ENCODE assay signal across 24 cellular contexts in the genomic region with DNA sequence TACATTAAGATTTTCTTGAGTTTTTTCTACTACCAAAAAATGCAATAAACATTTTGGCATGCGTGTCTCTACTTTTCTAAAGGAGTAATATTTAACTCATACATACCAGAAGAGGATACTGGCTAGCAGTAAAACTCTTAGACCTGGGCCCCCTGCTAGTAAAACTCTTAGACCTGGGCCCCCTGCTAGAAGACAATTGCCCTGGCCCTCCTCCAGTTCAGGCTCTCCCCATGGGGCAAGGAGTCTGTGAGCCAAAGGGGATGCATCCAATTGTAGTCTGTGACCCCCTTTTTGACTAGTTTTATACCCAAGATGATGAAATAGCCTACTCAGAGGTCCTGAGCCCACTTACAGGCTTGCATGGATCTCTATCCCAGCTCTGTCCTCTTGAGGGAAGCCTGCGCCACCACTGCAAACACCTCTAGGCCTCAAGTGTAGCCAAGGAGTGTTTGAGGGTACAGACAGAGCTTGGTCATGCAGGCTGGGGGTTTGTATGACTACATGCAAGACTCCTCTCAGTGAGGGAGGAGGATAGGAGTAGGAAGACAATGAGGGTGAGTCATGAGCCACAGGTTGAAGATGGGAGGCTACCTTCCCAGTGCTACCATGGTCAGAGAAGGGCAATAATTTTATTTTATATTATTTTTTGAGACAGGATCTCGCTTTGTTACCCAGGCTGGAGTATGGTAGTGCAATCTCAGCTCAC. TPM values are rescaled to one million over a fixed set of nuclear protein-coding genes. Genes with fewer than 3 reads are reported as not detected.
DNase-seq lines count a peak whose midpoint lies in the region; ATAC-seq, FAIRE-seq and TF ChIP-seq lines count a peak whose summit lies in the region.
"Had no signal": no experiment of that assay in that cellular context is flagged by ENCODE, and none has a peak within 500 bp of the region (broad histone marks: within the 10 kb centered on the region; RNA-seq: fewer than 3 reads in every experiment).

No MANE protein-coding gene starts in this region.

- H4K8ac ChIP-seq in H1 (ENCODE audit: extremely low read depth, insufficient read depth, low read length) (no peak overlapping the region), neuronal stem cell (ENCODE audit: low read depth, low read length) (no peak overlapping the region)

- H2BK15ac ChIP-seq in H1 (ENCODE audit: low read length) (peak overlapping the region; percentile 88; the same call in 1 of the 2 replicates), neuronal stem cell (ENCODE audit: low read length) (no peak overlapping the region)

- H3K36me3 ChIP-seq in HUES64 (ENCODE audit: insufficient read depth, low read length) (no peaks in the 10 kb centered on the region), H1 (ENCODE audit: control insufficient read depth in 2 of 4, insufficient read depth in 4 of 4, low read length in 3 of 4) (no peaks in the 10 kb centered on the region; a peak in 1 of 8 replicates), neuronal stem cell (replicated peaks in 1 of 2; ENCODE audit: control insufficient read depth in 2 of 2, insufficient read depth in 2 of 2, low read length in 2 of 2) (no peaks in the 10 kb centered on the region), MG63 (no peaks in the 10 kb centered on the region)
- H3K36me3 ChIP-seq: suprapubic skin, vagina had no signal

- no peaks in the 10 kb centered on the region for H3K79me2 ChIP-seq in H1 (ENCODE audit: control insufficient read depth in 1 of 2, insufficient read depth in 2 of 2, low read length in 2 of 2)

- H4K5ac ChIP-seq in H1 (ENCODE audit: insufficient read length, low read depth, low read length) = peak overlapping the region; percentile 92

- peak; percentile 39 for FAIRE-seq in H1 (lab: Jason Lieb, UNC)
- FAIRE-seq: colon, HTR-8/SVneo had no signal

- no peak for TF ChIP-seq POLR2A in H1 (IDR thresholded peaks at IDR 0.05; ENCODE audit: control extremely low read depth in 1 of 2, low read depth in 2 of 2, low read length in 2 of 2)

- H3K9ac ChIP-seq in HUES64 (ENCODE audit: low read depth, low read length) (no peak overlapping the region), H1 (replicated peaks in 1 of 4; ENCODE audit: extremely low read depth in 1 of 4, low read depth in 3 of 4, low read length in 3 of 4) (no peak overlapping the region), neuronal stem cell (ENCODE audit: low read depth, low read length, poor library complexity) (no peak overlapping the region)

- H3K4me3 ChIP-seq in HUES64 (ENCODE audit: low read length) (no peak overlapping the region), H1 (ENCODE audit: extremely low read depth in 1 of 4, insufficient read depth in 2 of 4, low read depth in 3 of 4, low read length in 4 of 4) (no peak overlapping the region; a peak in 2 of 8 replicates), neuronal stem cell (ENCODE audit: low read length in 2 of 2) (no peak overlapping the region), MG63 (no peak overlapping the region)
- H3K4me3 ChIP-seq: body of pancreas, suprapubic skin, vagina had no signal

- no peak overlapping the region for H3K14ac ChIP-seq in H1 (ENCODE audit: insufficient read length)
- no peak overlapping the region for H3K14ac ChIP-seq in neuronal stem cell (ENCODE audit: low read length)

- H4K91ac ChIP-seq in H1 (replicated peaks; ENCODE audit: insufficient read length, low read length) (peak overlapping the region; percentile 97), neuronal stem cell (ENCODE audit: low read depth, low read length, poor library complexity) (no peak overlapping the region)

- H2AFZ ChIP-seq in H1 (ENCODE audit: low read length) (peak overlapping the region; percentile 92; the same call in 1 of the 2 replicates), neuronal stem cell (ENCODE audit: low read length) (peak overlapping the region; percentile 82)

- POLR2A ChIA-PET in H1 (lab: Charles Lee; ENCODE audit: partially characterized antibody) = no interaction called here

- H3K79me1 ChIP-seq in H1 (ENCODE audit: low read depth, low read length) (no peaks in the 10 kb centered on the region), neuronal stem cell (ENCODE audit: low read depth, low read length) (no peaks in the 10 kb centered on the region)

- peak overlapping the region; percentile 83 for H2BK120ac ChIP-seq in H1 (replicated peaks; ENCODE audit: low read depth, low read length)
- no peak overlapping the region for H2BK120ac ChIP-seq in neuronal stem cell (ENCODE audit: low read depth, low read length)

- no peak overlapping the region for H3K27ac Mint-ChIP-seq in activated T-cell treated with anti-CD3 and anti-CD28 coated beads, Interleukin-2, amount 50 U/mL, for 24 hours

- peak overlapping the region; percentile 73 for H3K27ac ChIP-seq in HUES64 (ENCODE audit: low read depth, low read length)
- H3K27ac ChIP-seq in H1 (ENCODE audit: low read depth, low read length) = peak overlapping the region; percentile 73; the same call in 1 of the 2 replicates
- peak overlapping the region; percentile 35 for H3K27ac ChIP-seq in neuronal stem cell (replicated peaks; ENCODE audit: low read length)
- H3K27ac ChIP-seq: body of pancreas, RWPE1, suprapubic skin, vagina had no signal

- DNase-seq in activated T-cell treated with anti-CD3 and anti-CD28 coated beads, Interleukin-2, amount 50 U/mL, for 4 hours = no peak
- DNase-seq in activated T-cell treated with anti-CD3 and anti-CD28 coated beads, Interleukin-2, amount 50 U/mL, for 24 hours = no peak
- DNase-seq in H1 (ENCODE audit: low read depth in 1 of 2, low spot score in 2 of 2) = no peak
- DNase-seq in neuronal stem cell (ENCODE audit: low spot score) = no peak
- no peak for DNase-seq in MG63
- no peak for DNase-seq in nucleus accumbens (lab: John Stamatoyannopoulos, UW)
- DNase-seq: ACHN; activated CD4-positive, alpha-beta T cell treated with anti-CD3 and anti-CD28 coated beads for 1 hour; body of pancreas; C1 segment of cervical spinal cord; EL; head of caudate nucleus; immature natural killer cell; NCI-H1105 treated with DMSO at 0.1 percent for 48 hours; NCI-H2081; NCI-H524 treated with DMSO at 0.1 percent for 48 hours; stimulated activated CD4-positive, alpha-beta T cell treated with anti-CD3 and anti-CD28 coated beads, Interleukin-12 subunit alpha, Interleukin-12 subunit beta, amount 100 ng/mL, for 4 hours had no signal

- H3K23me2 ChIP-seq in H1 (ENCODE audit: low read depth, low read length) = no peaks in the 10 kb centered on the region

- no peaks in the 10 kb centered on the region for H3K27me3 Mint-ChIP-seq in activated T-cell treated with anti-CD3 and anti-CD28 coated beads, Interleukin-2, amount 50 U/mL, for 4 hours (ENCODE audit: low read depth)
- H3K27me3 Mint-ChIP-seq in activated T-cell treated with anti-CD3 and anti-CD28 coated beads, Interleukin-2, amount 50 U/mL, for 24 hours = no peaks in the 10 kb centered on the region

- peak overlapping the region; percentile 74 for H3K4ac ChIP-seq in H1 (replicated peaks; ENCODE audit: insufficient read length, low read depth, low read length)
- H3K4ac ChIP-seq in neuronal stem cell (ENCODE audit: low read length) = no peak overlapping the region

- no peaks in the 10 kb centered on the region for H4K20me1 ChIP-seq in H1 (replicated peaks in 1 of 2; ENCODE audit: control insufficient read depth in 1 of 2, insufficient read depth in 2 of 2, low read length in 2 of 2)

- no peak overlapping the region for H3K4me3 Mint-ChIP-seq in activated T-cell treated with anti-CD3 and anti-CD28 coated beads, Interleukin-2, amount 50 U/mL, for 4 hours
- H3K4me3 Mint-ChIP-seq in activated T-cell treated with anti-CD3 and anti-CD28 coated beads, Interleukin-2, amount 50 U/mL, for 24 hours = no peak overlapping the region
- H3K4me3 Mint-ChIP-seq: immature natural killer cell had no signal

- peaks cover 5% of the 10 kb centered on the region for H3K36me3 Mint-ChIP-seq in activated T-cell treated with anti-CD3 and anti-CD28 coated beads, Interleukin-2, amount 50 U/mL, for 4 hours (ENCODE audit: insufficient read depth)
- H3K36me3 Mint-ChIP-seq in activated T-cell treated with anti-CD3 and anti-CD28 coated beads, Interleukin-2, amount 50 U/mL, for 24 hours (ENCODE audit: low read depth) = no peaks in the 10 kb centered on the region

- peak overlapping the region; percentile 85; the same call in 1 of the 2 replicates for H2BK12ac ChIP-seq in H1 (ENCODE audit: low read depth, low read length)
- H2BK12ac ChIP-seq in neuronal stem cell (ENCODE audit: low read length) = peak overlapping the region; percentile 46

- WGBS in HUES64 = 82% methylated on average over 3 of the region's 3 CpGs
- 82% methylated on average over 3 of the region's 3 CpGs; no CpG with 5 or more reads in 1 of the 2 experiments for WGBS in H1 (ENCODE audit: extremely low coverage in 1 of 2, insufficient coverage in 1 of 2, insufficient read length in 1 of 2, insufficient replicate concordance in 2 of 2, low coverage in 1 of 2, low lambda C conversion rate in 2 of 2, missing lambda C conversion rate in 1 of 2), 2 experiments
- no CpG with 5 or more reads among the region's 3 CpGs for WGBS in neuronal stem cell (ENCODE audit: extremely low coverage in 2 of 2, insufficient read length in 2 of 2, insufficient replicate concordance in 1 of 2), 2 donors

- peak overlapping the region; percentile 92; the same call in 1 of the 2 replicates for H2BK20ac ChIP-seq in H1 (ENCODE audit: low read length)

- CTCF ChIA-PET in H1 (lab: Charles Lee; ENCODE audit: partially characterized antibody) = interaction anchor here (0.9 to 1.6 kb wide), 2 partner anchors 70 to 197 kb away, joined by 4 to 5 read pairs; no protein-coding TSS in a partner anchor

- TF ChIP-seq CTCF in H1 (IDR thresholded peaks at IDR 0.05; ENCODE audit: control extremely low read depth in 1 of 3, insufficient read depth in 1 of 3, low read depth in 1 of 3, low read length in 3 of 3) = no peak

- H3K9me3 ChIP-seq in HUES64 (ENCODE audit: insufficient read depth, low read depth, low read length) = peaks cover 3% of the 10 kb centered on the region
- H3K9me3 ChIP-seq in H1 (ENCODE audit: insufficient read depth in 2 of 2, low read depth in 1 of 2, low read length in 1 of 2) = peaks cover 5 to 13% of the 10 kb centered on the region in 2 experiments
- H3K9me3 ChIP-seq in neuronal stem cell (replicated peaks in 1 of 2; ENCODE audit: control insufficient read depth in 2 of 2, insufficient read depth in 1 of 2, low read depth in 1 of 2, low read length in 2 of 2) = peaks cover 0 to 4% of the 10 kb centered on the region in 2 donors
- H3K9me3 ChIP-seq in MG63 = no peaks in the 10 kb centered on the region
- H3K9me3 ChIP-seq: body of pancreas, suprapubic skin, vagina had no signal

- peak; percentile 60 to 82 for ATAC-seq in activated T-cell treated with anti-CD3 and anti-CD28 coated beads, Interleukin-2, amount 50 U/mL, for 4 hours
- ATAC-seq in GM18517 (IDR thresholded peaks at IDR 0.05; ENCODE audit: unreplicated experiment) = no peak
- ATAC-seq: body of pancreas had no signal

- TF ChIP-seq EP300 in H1 (IDR thresholded peaks at IDR 0.05; ENCODE audit: borderline replicate concordance in 1 of 2, low read depth in 2 of 2, low read length in 2 of 2) = no peak

- peak overlapping the region; percentile 71 for H3K18ac ChIP-seq in H1 (ENCODE audit: extremely low read depth, low read length)
- H3K18ac ChIP-seq in neuronal stem cell (ENCODE audit: low read length) = peak overlapping the region; percentile 81

- H3K9me3 Mint-ChIP-seq in activated T-cell treated with anti-CD3 and anti-CD28 coated beads, Interleukin-2, amount 50 U/mL, for 4 hours = peaks cover 3% of the 10 kb centered on the region
- peaks cover 3% of the 10 kb centered on the region for H3K9me3 Mint-ChIP-seq in activated T-cell treated with anti-CD3 and anti-CD28 coated beads, Interleukin-2, amount 50 U/mL, for 24 hours
- H3K9me3 Mint-ChIP-seq: immature natural killer cell had no signal

- H2AK5ac ChIP-seq in H1 (ENCODE audit: low read depth, low read length) (no peak overlapping the region), neuronal stem cell (ENCODE audit: low read depth, low read length) (peak overlapping the region; percentile 79)

- H3K4me1 ChIP-seq in HUES64 (ENCODE audit: insufficient read depth, low read length) (peaks cover 20% of the 10 kb centered on the region), H1 (replicated peaks in 1 of 4; ENCODE audit: control insufficient read depth in 3 of 4, insufficient read depth in 4 of 4, low read length in 3 of 4) (peaks cover 0 to 8% (median 4%) of the 10 kb centered on the region in 4 experiments; a peak in 3 of 7 replicates), neuronal stem cell (ENCODE audit: control insufficient read depth in 2 of 2, insufficient read depth in 1 of 2, low read depth in 1 of 2, low read length in 2 of 2) (peaks cover 3 to 5% of the 10 kb centered on the region in 2 donors)
- H3K4me1 ChIP-seq: suprapubic skin, vagina had no signal

- H3K4me1 Mint-ChIP-seq in activated T-cell treated with anti-CD3 and anti-CD28 coated beads, Interleukin-2, amount 50 U/mL, for 4 hours (ENCODE audit: low read depth) = no peaks in the 10 kb centered on the region
- peaks cover 17% of the 10 kb centered on the region for H3K4me1 Mint-ChIP-seq in activated T-cell treated with anti-CD3 and anti-CD28 coated beads, Interleukin-2, amount 50 U/mL, for 24 hours (ENCODE audit: low read depth)

- peak; percentile 19 to 30; a peak in 2 of 4 replicates for TF ChIP-seq RAD21 in H1 (IDR thresholded peaks at IDR 0.05 in 1 of 2, conservative IDR thresholded peaks at IDR 0.05 in 1 of 2; ENCODE audit: low read depth in 2 of 2, low read length in 2 of 2)

- H2BK5ac ChIP-seq in H1 (ENCODE audit: low read depth, low read length) = peak overlapping the region; percentile 61
- peak overlapping the region; percentile 76 for H2BK5ac ChIP-seq in neuronal stem cell (ENCODE audit: low read length)

- H3K56ac ChIP-seq in H1 (replicated peaks; ENCODE audit: insufficient read length, low read depth, low read length) = no peak overlapping the region

- H3K4me2 ChIP-seq in H1 (ENCODE audit: insufficient read depth in 1 of 2, low read depth in 2 of 2, low read length in 2 of 2) (peak overlapping the region; percentile 10 to 52; a peak in 3 of 4 replicates), neuronal stem cell (ENCODE audit: insufficient read depth, low read length, poor library complexity, severe bottlenecking) (no peak overlapping the region)

- no peak overlapping the region for H3K23ac ChIP-seq in H1 (ENCODE audit: insufficient read length)
- no peak overlapping the region for H3K23ac ChIP-seq in neuronal stem cell (ENCODE audit: low read depth, low read length, poor library complexity)

- no peaks in the 10 kb centered on the region for H3K27me3 ChIP-seq in HUES64 (ENCODE audit: insufficient read depth, low read length)
- no peaks in the 10 kb centered on the region; a peak in 1 of 7 replicates for H3K27me3 ChIP-seq in H1 (replicated peaks in 1 of 4; ENCODE audit: control insufficient read depth in 3 of 4, extremely low read depth in 1 of 4, insufficient read depth in 3 of 4, low read length in 3 of 4)
- H3K27me3 ChIP-seq in neuronal stem cell (ENCODE audit: control insufficient read depth in 3 of 3, insufficient read depth in 3 of 3, low read depth in 1 of 3, low read length in 3 of 3) = no peaks in the 10 kb centered on the region
- no peaks in the 10 kb centered on the region for H3K27me3 ChIP-seq in MG63
- H3K27me3 ChIP-seq: body of pancreas, suprapubic skin, vagina had no signal

RNA-seq across cellular contexts. Expression of gene PGAP1, which starts 45.2 kb away (rescaled TPM):
- total RNA-seq in activated T-cell treated with anti-CD3 and anti-CD28 coated beads, Interleukin-2, amount 50 U/mL, for 4 hours = 1 to 10 TPM; 5.7 to 7.5 (median 6.5) TPM
- 15.4 TPM for polyA plus RNA-seq in HUES64 (2013, experiment 1 of 2)
- 19.7 TPM for polyA plus RNA-seq in HUES64 (2013, experiment 2 of 2)
- total RNA-seq in H1 (2021; fragmentation: NEBNext Ultra II Directional; extraction: Animal tissue kit (Norgen Biotek cat#: 25700)) = 24.1 and 24.7 TPM in 2 replicates
- polyA plus RNA-seq in H1 (2011; rRNA removed) = 7.5 and 8.3 TPM in 2 replicates
- 9.2 TPM for polyA plus RNA-seq in H1 (2011; cell fraction: cytosol; rRNA removed)
- 10.5 TPM for polyA plus RNA-seq in H1 (2011; cell fraction: nucleus; rRNA removed)
- 4.1 to 8.9 TPM (median 5.3 TPM) in 4 replicates for polyA plus RNA-seq in H1 (2012, experiment 1 of 2)
- polyA plus RNA-seq in H1 (2012, experiment 2 of 2) = 0.52 TPM
- 13.6 TPM for polyA plus RNA-seq in H1 (2013, experiment 1 of 2)
- 11.9 TPM for polyA plus RNA-seq in H1 (2013, experiment 2 of 2)
- 22.0 and 32.0 TPM in 2 replicates for polyA minus RNA-seq in H1 (2011; rRNA and poly(A)+ RNA removed)
- polyA minus RNA-seq in H1 (2011; cell fraction: cytosol; rRNA and poly(A)+ RNA removed) = 14.6 TPM
- 40.5 TPM for polyA minus RNA-seq in H1 (2011; cell fraction: nucleus; rRNA and poly(A)+ RNA removed)
- polyA plus RNA-seq in neuronal stem cell (2013, experiment 1 of 2) = 25.0 TPM
- 26.9 TPM for polyA plus RNA-seq in neuronal stem cell (2013, experiment 2 of 2)
- total RNA-seq in MG63 (2014; rRNA removed; shearing (Covaris generic); ENCODE audit: low replicate concordance) = 0.33 and 4.7 TPM in 2 replicates
